Comparison of ENCODE assay signal across 1 cellular context in the genomic region with DNA sequence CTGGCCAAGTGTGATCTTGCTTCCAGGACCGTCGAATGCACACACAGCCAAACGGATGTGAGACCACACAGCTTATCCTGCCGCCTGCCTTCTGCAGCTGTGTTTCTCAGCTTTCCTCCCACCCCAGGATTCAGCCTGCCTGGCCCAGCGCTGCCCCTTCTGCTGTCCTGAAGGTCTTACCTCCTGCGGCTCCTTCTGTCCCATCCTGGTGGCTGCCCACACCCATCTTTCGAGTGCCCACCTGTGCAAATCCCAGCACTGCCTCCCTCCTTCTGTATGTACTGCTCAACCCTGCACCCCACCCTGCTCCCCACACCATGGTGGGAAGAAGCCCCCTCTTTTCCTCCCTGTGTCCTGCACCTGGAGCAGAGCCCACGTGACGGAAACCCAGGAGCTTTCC.
TF ChIP-seq lines count a peak whose summit lies in the region.

No MANE protein-coding gene starts in this region.

TF ChIP-seq in GM23338, 12 proteins besides CTCF, POLR2A, EP300 and RAD21 (continued from another document):
- TF ChIP-seq, protein P1, sequence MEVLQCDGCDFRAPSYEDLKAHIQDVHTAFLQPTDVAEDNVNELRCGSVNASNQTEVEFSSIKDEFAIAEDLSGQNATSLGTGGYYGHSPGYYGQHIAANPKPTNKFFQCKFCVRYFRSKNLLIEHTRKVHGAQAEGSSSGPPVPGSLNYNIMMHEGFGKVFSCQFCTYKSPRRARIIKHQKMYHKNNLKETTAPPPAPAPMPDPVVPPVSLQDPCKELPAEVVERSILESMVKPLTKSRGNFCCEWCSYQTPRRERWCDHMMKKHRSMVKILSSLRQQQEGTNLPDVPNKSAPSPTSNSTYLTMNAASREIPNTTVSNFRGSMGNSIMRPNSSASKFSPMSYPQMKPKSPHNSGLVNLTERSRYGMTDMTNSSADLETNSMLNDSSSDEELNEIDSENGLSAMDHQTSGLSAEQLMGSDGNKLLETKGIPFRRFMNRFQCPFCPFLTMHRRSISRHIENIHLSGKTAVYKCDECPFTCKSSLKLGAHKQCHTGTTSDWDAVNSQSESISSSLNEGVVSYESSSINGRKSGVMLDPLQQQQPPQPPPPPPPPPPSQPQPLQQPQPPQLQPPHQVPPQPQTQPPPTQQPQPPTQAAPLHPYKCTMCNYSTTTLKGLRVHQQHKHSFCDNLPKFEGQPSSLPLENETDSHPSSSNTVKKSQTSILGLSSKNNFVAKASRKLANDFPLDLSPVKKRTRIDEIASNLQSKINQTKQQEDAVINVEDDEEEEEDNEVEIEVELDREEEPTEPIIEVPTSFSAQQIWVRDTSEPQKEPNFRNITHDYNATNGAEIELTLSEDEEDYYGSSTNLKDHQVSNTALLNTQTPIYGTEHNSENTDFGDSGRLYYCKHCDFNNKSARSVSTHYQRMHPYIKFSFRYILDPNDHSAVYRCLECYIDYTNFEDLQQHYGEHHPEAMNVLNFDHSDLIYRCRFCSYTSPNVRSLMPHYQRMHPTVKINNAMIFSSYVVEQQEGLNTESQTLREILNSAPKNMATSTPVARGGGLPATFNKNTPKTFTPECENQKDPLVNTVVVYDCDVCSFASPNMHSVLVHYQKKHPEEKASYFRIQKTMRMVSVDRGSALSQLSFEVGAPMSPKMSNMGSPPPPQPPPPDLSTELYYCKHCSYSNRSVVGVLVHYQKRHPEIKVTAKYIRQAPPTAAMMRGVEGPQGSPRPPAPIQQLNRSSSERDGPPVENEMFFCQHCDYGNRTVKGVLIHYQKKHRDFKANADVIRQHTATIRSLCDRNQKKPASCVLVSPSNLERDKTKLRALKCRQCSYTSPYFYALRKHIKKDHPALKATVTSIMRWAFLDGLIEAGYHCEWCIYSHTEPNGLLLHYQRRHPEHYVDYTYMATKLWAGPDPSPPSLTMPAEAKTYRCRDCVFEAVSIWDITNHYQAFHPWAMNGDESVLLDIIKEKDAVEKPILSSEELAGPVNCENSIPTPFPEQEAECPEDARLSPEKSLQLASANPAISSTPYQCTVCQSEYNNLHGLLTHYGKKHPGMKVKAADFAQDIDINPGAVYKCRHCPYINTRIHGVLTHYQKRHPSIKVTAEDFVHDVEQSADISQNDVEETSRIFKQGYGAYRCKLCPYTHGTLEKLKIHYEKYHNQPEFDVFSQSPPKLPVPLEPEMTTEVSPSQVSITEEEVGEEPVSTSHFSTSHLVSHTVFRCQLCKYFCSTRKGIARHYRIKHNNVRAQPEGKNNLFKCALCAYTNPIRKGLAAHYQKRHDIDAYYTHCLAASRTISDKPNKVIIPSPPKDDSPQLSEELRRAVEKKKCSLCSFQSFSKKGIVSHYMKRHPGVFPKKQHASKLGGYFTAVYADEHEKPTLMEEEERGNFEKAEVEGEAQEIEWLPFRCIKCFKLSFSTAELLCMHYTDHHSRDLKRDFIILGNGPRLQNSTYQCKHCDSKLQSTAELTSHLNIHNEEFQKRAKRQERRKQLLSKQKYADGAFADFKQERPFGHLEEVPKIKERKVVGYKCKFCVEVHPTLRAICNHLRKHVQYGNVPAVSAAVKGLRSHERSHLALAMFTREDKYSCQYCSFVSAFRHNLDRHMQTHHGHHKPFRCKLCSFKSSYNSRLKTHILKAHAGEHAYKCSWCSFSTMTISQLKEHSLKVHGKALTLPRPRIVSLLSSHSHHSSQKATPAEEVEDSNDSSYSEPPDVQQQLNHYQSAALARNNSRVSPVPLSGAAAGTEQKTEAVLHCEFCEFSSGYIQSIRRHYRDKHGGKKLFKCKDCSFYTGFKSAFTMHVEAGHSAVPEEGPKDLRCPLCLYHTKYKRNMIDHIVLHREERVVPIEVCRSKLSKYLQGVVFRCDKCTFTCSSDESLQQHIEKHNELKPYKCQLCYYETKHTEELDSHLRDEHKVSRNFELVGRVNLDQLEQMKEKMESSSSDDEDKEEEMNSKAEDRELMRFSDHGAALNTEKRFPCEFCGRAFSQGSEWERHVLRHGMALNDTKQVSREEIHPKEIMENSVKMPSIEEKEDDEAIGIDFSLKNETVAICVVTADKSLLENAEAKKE (CRISPR knock-in tag; IDR thresholded peaks at IDR 0.05), result no peak
- TF ChIP-seq NANOG (IDR thresholded peaks at IDR 0.05; ENCODE audit: borderline replicate concordance) (no peak), CREB1 (CRISPR knock-in tag; IDR thresholded peaks at IDR 0.05; ENCODE audit: low read depth) (no peak), STAT1 (IDR thresholded peaks at IDR 0.05; ENCODE audit: unreplicated experiment) (no peak), ZNF114 (CRISPR knock-in tag; IDR thresholded peaks at IDR 0.05) (no peak), EZH2 (IDR thresholded peaks at IDR 0.05; ENCODE audit: low read depth, unreplicated experiment) (no peak)
- TF ChIP-seq, protein P2, sequence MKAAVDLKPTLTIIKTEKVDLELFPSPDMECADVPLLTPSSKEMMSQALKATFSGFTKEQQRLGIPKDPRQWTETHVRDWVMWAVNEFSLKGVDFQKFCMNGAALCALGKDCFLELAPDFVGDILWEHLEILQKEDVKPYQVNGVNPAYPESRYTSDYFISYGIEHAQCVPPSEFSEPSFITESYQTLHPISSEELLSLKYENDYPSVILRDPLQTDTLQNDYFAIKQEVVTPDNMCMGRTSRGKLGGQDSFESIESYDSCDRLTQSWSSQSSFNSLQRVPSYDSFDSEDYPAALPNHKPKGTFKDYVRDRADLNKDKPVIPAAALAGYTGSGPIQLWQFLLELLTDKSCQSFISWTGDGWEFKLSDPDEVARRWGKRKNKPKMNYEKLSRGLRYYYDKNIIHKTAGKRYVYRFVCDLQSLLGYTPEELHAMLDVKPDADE (IDR thresholded peaks at IDR 0.05), result no peak
- TF ChIP-seq, protein P3, sequence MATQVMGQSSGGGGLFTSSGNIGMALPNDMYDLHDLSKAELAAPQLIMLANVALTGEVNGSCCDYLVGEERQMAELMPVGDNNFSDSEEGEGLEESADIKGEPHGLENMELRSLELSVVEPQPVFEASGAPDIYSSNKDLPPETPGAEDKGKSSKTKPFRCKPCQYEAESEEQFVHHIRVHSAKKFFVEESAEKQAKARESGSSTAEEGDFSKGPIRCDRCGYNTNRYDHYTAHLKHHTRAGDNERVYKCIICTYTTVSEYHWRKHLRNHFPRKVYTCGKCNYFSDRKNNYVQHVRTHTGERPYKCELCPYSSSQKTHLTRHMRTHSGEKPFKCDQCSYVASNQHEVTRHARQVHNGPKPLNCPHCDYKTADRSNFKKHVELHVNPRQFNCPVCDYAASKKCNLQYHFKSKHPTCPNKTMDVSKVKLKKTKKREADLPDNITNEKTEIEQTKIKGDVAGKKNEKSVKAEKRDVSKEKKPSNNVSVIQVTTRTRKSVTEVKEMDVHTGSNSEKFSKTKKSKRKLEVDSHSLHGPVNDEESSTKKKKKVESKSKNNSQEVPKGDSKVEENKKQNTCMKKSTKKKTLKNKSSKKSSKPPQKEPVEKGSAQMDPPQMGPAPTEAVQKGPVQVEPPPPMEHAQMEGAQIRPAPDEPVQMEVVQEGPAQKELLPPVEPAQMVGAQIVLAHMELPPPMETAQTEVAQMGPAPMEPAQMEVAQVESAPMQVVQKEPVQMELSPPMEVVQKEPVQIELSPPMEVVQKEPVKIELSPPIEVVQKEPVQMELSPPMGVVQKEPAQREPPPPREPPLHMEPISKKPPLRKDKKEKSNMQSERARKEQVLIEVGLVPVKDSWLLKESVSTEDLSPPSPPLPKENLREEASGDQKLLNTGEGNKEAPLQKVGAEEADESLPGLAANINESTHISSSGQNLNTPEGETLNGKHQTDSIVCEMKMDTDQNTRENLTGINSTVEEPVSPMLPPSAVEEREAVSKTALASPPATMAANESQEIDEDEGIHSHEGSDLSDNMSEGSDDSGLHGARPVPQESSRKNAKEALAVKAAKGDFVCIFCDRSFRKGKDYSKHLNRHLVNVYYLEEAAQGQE (IDR thresholded peaks at IDR 0.05; ENCODE audit: unreplicated experiment), result no peak
